17 cellular contexts compared by ENCODE assay signal in the genomic region with DNA sequence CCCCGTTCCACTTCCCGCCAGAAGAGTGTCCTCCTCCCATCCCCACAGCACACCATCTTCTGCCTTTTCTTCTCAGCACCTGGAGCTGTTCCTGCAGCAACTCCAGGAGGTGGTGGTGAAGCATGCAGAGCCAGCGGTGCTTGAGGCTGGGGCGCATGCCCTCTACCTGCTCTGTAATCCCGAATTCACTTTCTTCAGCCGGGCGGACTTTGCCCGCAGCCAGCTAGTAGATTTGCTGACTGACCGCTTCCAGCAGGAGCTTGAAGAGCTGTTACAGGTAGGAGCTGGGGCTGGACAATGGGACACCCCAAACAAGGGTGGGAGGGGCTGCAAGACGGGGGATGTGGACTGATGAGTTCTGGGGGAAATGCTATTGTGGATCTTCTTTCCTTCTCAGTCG. TPM values are rescaled to one million over a fixed set of nuclear protein-coding genes. Genes with fewer than 3 reads are reported as not detected.
DNase-seq lines count a peak whose midpoint lies in the region; ATAC-seq, FAIRE-seq and TF ChIP-seq lines count a peak whose summit lies in the region.
"Had no signal": no experiment of that assay in that cellular context is flagged by ENCODE, and none has a peak within 500 bp of the region (broad histone marks: within the 10 kb centered on the region; RNA-seq: fewer than 3 reads in every experiment).

No MANE protein-coding gene starts in this region.

- FAIRE-seq in GM12891 (lab: Jason Lieb, UNC), result no peak

- peaks cover 68% of the 10 kb centered on the region for H3K4me1 Mint-ChIP-seq in dendritic cell treated with granulocyte-macrophage colony-stimulating factor and Interleukin-4, amounts not matched to agents 40 ng/mL and 50 ng/mL, for 4 days (ENCODE audit: low read depth)
- peaks cover 12% of the 10 kb centered on the region for H3K4me1 Mint-ChIP-seq in progenitor cell of endocrine pancreas (ENCODE audit: low read depth)

- no peak for TF ChIP-seq CTCF in mucosa of descending colon (IDR thresholded peaks at IDR 0.05)
- TF ChIP-seq CTCF in progenitor cell of endocrine pancreas (IDR thresholded peaks at IDR 0.05; ENCODE audit: unreplicated experiment), result no peak
- TF ChIP-seq CTCF in GM20000 (IDR thresholded peaks at IDR 0.05; ENCODE audit: extremely low read depth, missing control alignments), result no peak

- H3K27ac Mint-ChIP-seq in dendritic cell treated with granulocyte-macrophage colony-stimulating factor and Interleukin-4, amounts not matched to agents 40 ng/mL and 50 ng/mL, for 4 days, result peak overlapping the region; percentile 91
- H3K27ac Mint-ChIP-seq in progenitor cell of endocrine pancreas, result no peak overlapping the region

- peak overlapping the region; percentile 81 for H3K4me3 Mint-ChIP-seq in dendritic cell treated with granulocyte-macrophage colony-stimulating factor and Interleukin-4, amounts not matched to agents 40 ng/mL and 50 ng/mL, for 4 days
- no peak overlapping the region for H3K4me3 Mint-ChIP-seq in progenitor cell of endocrine pancreas (ENCODE audit: low read depth)

- no peaks in the 10 kb centered on the region for H3K36me3 ChIP-seq in mucosa of descending colon (ENCODE audit: low read depth)
- H3K36me3 ChIP-seq: MG63 had no signal

- H3K4me3 ChIP-seq in mucosa of descending colon, result no peak overlapping the region
- H3K4me3 ChIP-seq: GM23248, MG63 had no signal

- H3K9me3 ChIP-seq in mucosa of descending colon, result no peaks in the 10 kb centered on the region
- H3K9me3 ChIP-seq: MG63 had no signal

- no peaks in the 10 kb centered on the region for H3K9me3 Mint-ChIP-seq in dendritic cell treated with granulocyte-macrophage colony-stimulating factor and Interleukin-4, amounts not matched to agents 40 ng/mL and 50 ng/mL, for 4 days
- no peaks in the 10 kb centered on the region for H3K9me3 Mint-ChIP-seq in progenitor cell of endocrine pancreas (ENCODE audit: low read depth)

- DNase-seq in HuH-7 (ENCODE audit: low spot score) (peak; percentile 45), mucosa of descending colon (peak; percentile 59 to 71 (median 60)), progenitor cell of endocrine pancreas (ENCODE audit: low spot score, unreplicated experiment) (no peak), GM20000 (ENCODE audit: low spot score) (no peak), NCI-H146 treated with DMSO at 0.1 percent for 48 hours (lab: John Stamatoyannopoulos, UW; ENCODE audit: unreplicated experiment) (no peak), GM12891 (ENCODE audit: insufficient read length, low spot score) (no peak)
- DNase-seq: DMS153, GM23248, MG63, NCI-H1092 treated with DMSO at 0.1 percent for 48 hours, NCI-H187, NCI-H446, NCI-H748 treated with DMSO at 0.1 percent for 48 hours, SHP77 had no signal

- H3K36me3 Mint-ChIP-seq in dendritic cell treated with granulocyte-macrophage colony-stimulating factor and Interleukin-4, amounts not matched to agents 40 ng/mL and 50 ng/mL, for 4 days (ENCODE audit: low read depth), result peaks cover 23% of the 10 kb centered on the region
- peaks cover 2% of the 10 kb centered on the region for H3K36me3 Mint-ChIP-seq in progenitor cell of endocrine pancreas (ENCODE audit: insufficient read depth)

- H3K27me3 Mint-ChIP-seq in dendritic cell treated with granulocyte-macrophage colony-stimulating factor and Interleukin-4, amounts not matched to agents 40 ng/mL and 50 ng/mL, for 4 days, result peaks cover 18% of the 10 kb centered on the region
- H3K27me3 Mint-ChIP-seq in progenitor cell of endocrine pancreas, result peaks cover 51% of the 10 kb centered on the region

- peak; percentile 78 for ATAC-seq in mucosa of descending colon
- ATAC-seq: SK-N-SH treated with all-trans-retinoic acid at 6 μM for 48 hours had no signal

- intact Hi-C loops in dendritic cell treated with granulocyte-macrophage colony-stimulating factor and Interleukin-4, amounts not matched to agents 40 ng/mL and 50 ng/mL, for 4 days (cut with micrococcal nuclease), result loop anchor here (1.0 kb wide), 1 partner anchor 10 kb away; no protein-coding TSS in a partner anchor
- intact Hi-C loops in mucosa of descending colon (cut with DNase I, micrococcal nuclease), result no loop called here

- H3K4me1 ChIP-seq in mucosa of descending colon (ENCODE audit: low read depth), result peaks cover 2% of the 10 kb centered on the region

- TF ChIP-seq POLR2A in GM12891 (IDR thresholded peaks at IDR 0.05; ENCODE audit: low read depth, low read length), result no peak

TF ChIP-seq in GM12891, 5 proteins besides CTCF, POLR2A, EP300 and RAD21:
- TF ChIP-seq PAX5 (IDR thresholded peaks at IDR 0.05; ENCODE audit: insufficient read depth, low read length, severe bottlenecking) (no peak), POLR2AphosphoS5 (IDR thresholded peaks at IDR 0.05; ENCODE audit: low read depth, low read length) (no peak), POU2F2 (IDR thresholded peaks at IDR 0.05; ENCODE audit: low read depth, low read length) (no peak), TAF1 (IDR thresholded peaks at IDR 0.05; ENCODE audit: low read depth, low read length) (no peak), SPI1 (IDR thresholded peaks at IDR 0.05; ENCODE audit: low read depth, low read length) (no peak)

RNA-seq across cellular contexts. Expression of a gene that starts 19.1 kb away (rescaled TPM):
- total RNA-seq in mucosa of descending colon (1 to 10 TPM in 1 of 3 donors, under 1 TPM in 1, not detected in 1; 0.76 to 1.4 TPM), progenitor cell of endocrine pancreas (not detected in 2 replicates)
- polyA plus RNA-seq in GM12891 (2012; ENCODE audit: low read depth, missing spikeins), result 9.5 TPM
- total RNA-seq: GM23248 had no signal
- polyA plus RNA-seq: BJ, GM23248 had no signal

RNA-seq across cellular contexts. Expression of a gene that starts 23.0 kb away (rescaled TPM):
- total RNA-seq in mucosa of descending colon, result 1 to 10 TPM; 2.4 to 6.4 (median 2.8) TPM
- 2.4 and 2.5 TPM in 2 replicates for total RNA-seq in progenitor cell of endocrine pancreas
- 278 TPM for polyA plus RNA-seq in GM12891 (2012; ENCODE audit: low read depth, missing spikeins)

RNA-seq across cellular contexts. Expression of a gene that starts 23.5 kb away (rescaled TPM):
- total RNA-seq in mucosa of descending colon (1 to 10 TPM; 3.4 to 6.2 (median 5.1) TPM), progenitor cell of endocrine pancreas (64.0 and 65.2 TPM in 2 replicates)
- polyA plus RNA-seq in GM12891 (2012; ENCODE audit: low read depth, missing spikeins), result 1.4 TPM

RNA-seq across cellular contexts. Expression of a gene that starts 32.3 kb away (rescaled TPM):
- total RNA-seq in mucosa of descending colon (1 to 10 TPM; 5.4 to 8.0 (median 6.1) TPM), progenitor cell of endocrine pancreas (4.9 and 5.1 TPM in 2 replicates)
- 3.1 TPM for polyA plus RNA-seq in GM12891 (2012; ENCODE audit: low read depth, missing spikeins)

RNA-seq across cellular contexts. Expression of a gene that starts 42.2 kb away (rescaled TPM):
- total RNA-seq in mucosa of descending colon (10 to 100 TPM; 36.7 to 78.9 (median 49.0) TPM), progenitor cell of endocrine pancreas (29.6 and 30.7 TPM in 2 replicates)
- polyA plus RNA-seq in GM12891 (2012; ENCODE audit: low read depth, missing spikeins), result 12.7 TPM

Comparison
In these comparisons a context has a peak if more than half of its experiments do, and no peak if none do; other contexts are left out.
1. DNase-seq: peak in HuH-7 (single experiment) and mucosa of descending colon (3 of 3); none in progenitor cell of endocrine pancreas (single experiment), GM20000 (single experiment), NCI-H146 treated with DMSO at 0.1 percent for 48 hours (single experiment) and GM12891 (single experiment).